In the genomic region with DNA sequence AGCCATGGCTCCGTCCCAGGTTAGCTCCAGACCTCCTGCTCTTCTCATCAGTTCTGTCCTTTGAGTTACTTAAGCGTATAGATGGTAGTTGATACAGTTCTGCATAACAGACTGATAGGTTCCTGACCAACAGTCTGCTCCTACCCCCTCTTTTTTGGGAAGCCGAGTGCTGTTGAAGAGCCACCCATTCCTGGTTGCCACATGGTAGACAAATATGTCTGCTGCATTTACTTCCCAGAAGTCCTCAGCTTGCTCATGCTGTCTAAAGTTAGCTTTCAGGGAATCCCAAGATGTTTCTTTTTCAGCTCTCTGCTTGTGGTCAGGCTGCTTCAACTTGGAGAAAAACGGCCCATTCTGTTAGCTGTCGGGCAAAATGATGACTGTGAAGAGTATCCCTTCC, we compare ENCODE assay signal across 31 cellular contexts. TPM values are rescaled to one million over a fixed set of nuclear protein-coding genes. Genes with fewer than 3 reads are reported as not detected.
"Had no signal": no experiment of that assay in that cellular context is flagged by ENCODE, and none has a peak within 500 bp of the region (broad histone marks: within the 10 kb centered on the region; RNA-seq: fewer than 3 reads in every experiment).

No MANE protein-coding gene starts in this region.

- H3K36me3 ChIP-seq: esophagus muscularis mucosa, heart right ventricle, lower lobe of right lung, pancreas, prostate gland, transverse colon had no signal

- H3K4me3 ChIP-seq: esophagus muscularis mucosa, heart right ventricle, lower lobe of right lung, pancreas, prostate gland, testis, transverse colon had no signal

- DNase-seq: activated CD4-positive, alpha-beta memory T cell treated with anti-CD3 and anti-CD28 coated beads, Interleukin-2, amount 10 ng/mL, durations not matched to agents 7 days and 5 days; activated CD4-positive, alpha-beta T cell treated with anti-CD3 and anti-CD28 coated beads, Interleukin-2, amount 10 ng/mL, durations not matched to agents 7 days and 5 days; activated CD4-positive, CD25-positive, alpha-beta regulatory T cell treated with anti-CD3 and anti-CD28 coated beads, Interleukin-2, amount 50 U/mL, for 72 hours; activated CD8-positive, alpha-beta memory T cell treated with anti-CD3 and anti-CD28 coated beads, Interleukin-2, amount 50 U/mL, for 48 hours; activated gamma-delta T cell; activated naive CD4-positive, alpha-beta T cell treated with anti-CD3 and anti-CD28 coated beads, Interleukin-2, amount 50 U/mL, for 16 hours; activated T-cell treated with anti-CD3 and anti-CD28 coated beads, Interleukin-2, amount 50 U/mL, for 24 hours; amniotic stem cell; cerebellar nuclear complex; foreskin keratinocyte; heart right ventricle; lower lobe of right lung; mesendoderm; nucleus accumbens; pancreas; retina; stimulated activated CD4-positive, alpha-beta T cell treated with anti-CD3 and anti-CD28 coated beads, Interleukin-15, amount 100 ng/mL, for 24 hours; stimulated activated CD4-positive, alpha-beta T cell treated with anti-CD3 and anti-CD28 coated beads, Interleukin-2, amount 100 ng/mL, for 24 hours; stimulated activated naive CD4-positive, alpha-beta T cell; T-helper 17 cell; T1000; testis; transverse colon had no signal

- H3K27ac ChIP-seq: esophagus muscularis mucosa, foreskin keratinocyte, heart right ventricle, lower lobe of right lung, pancreas, prostate gland, testis had no signal

- ATAC-seq: foreskin keratinocyte; heart right ventricle; left lobe of liver; lower lobe of right lung; natural killer cell treated with Interleukin-12 subunit alpha and Interleukin-12 subunit beta and Interleukin-15 and Interleukin-18, amount 100 ng/mL, for 72 hours; pancreas; SK-N-SH treated with all-trans-retinoic acid at 6 μM for 48 hours; T-helper 17 cell had no signal

- H3K9me3 ChIP-seq: esophagus muscularis mucosa, heart right ventricle, lower lobe of right lung, pancreas, prostate gland, testis, transverse colon had no signal

- H3K27me3 ChIP-seq: esophagus muscularis mucosa, foreskin keratinocyte, heart right ventricle, pancreas, testis, transverse colon had no signal

- H3K4me1 ChIP-seq: foreskin keratinocyte had no signal

RNA-seq across cellular contexts. Expression of a gene that starts 48.7 kb away (rescaled TPM):
- total RNA-seq: activated CD4-positive, alpha-beta memory T cell treated with anti-CD3 and anti-CD28 coated beads, Interleukin-2, amount 10 ng/mL, durations not matched to agents 7 days and 5 days; activated CD4-positive, alpha-beta T cell treated with anti-CD3 and anti-CD28 coated beads, Interleukin-2, amount 10 ng/mL, durations not matched to agents 7 days and 5 days; bronchial epithelial cell; esophagus muscularis mucosa; foreskin keratinocyte; kidney epithelial cell; left lobe of liver; lower lobe of right lung; mononuclear cell; natural killer cell treated with Interleukin-12 subunit alpha and Interleukin-12 subunit beta and Interleukin-15 and Interleukin-18, amount 100 ng/mL, for 72 hours; pancreas; T-helper 17 cell; transverse colon had no signal

RNA-seq across cellular contexts. Expression of a gene that starts 59.9 kb away (rescaled TPM):
- total RNA-seq: activated CD4-positive, alpha-beta memory T cell treated with anti-CD3 and anti-CD28 coated beads, Interleukin-2, amount 10 ng/mL, durations not matched to agents 7 days and 5 days had no signal
